1 cellular context compared by ENCODE assay signal in the genomic region with DNA sequence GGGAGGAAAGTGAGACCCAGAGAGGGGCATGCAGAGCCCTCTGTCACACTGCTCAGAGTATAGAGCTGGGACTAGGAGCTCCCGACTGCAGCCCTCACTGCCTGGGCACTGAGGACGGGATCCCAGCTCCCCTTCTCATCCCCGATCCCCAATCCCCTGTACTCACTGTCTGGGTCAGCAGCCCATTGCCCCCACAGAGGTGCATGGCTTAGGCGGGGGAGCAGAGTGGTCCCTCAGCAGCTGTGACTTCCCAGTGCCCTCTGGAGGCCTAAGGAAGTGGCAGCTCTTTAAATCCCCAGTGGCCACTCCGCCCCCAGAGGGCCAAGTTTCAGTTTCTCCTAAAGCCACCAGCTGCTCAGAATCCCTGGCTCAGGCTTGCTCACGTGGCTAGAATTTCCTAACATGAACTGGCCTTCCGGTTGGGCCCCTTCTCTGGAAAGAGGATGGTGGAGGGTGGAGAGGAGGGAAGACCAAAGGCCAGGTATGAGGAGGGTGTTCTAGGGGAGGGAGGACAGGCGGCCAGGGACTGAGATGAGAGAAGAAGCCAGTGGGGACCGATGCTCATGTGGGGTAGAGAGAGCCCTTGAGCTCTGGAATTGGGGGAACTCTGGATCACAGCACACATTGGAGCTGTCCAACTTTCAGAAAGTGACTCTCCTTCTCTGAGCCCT.
TF ChIP-seq lines count a peak whose summit lies in the region.

A gene with protein sequence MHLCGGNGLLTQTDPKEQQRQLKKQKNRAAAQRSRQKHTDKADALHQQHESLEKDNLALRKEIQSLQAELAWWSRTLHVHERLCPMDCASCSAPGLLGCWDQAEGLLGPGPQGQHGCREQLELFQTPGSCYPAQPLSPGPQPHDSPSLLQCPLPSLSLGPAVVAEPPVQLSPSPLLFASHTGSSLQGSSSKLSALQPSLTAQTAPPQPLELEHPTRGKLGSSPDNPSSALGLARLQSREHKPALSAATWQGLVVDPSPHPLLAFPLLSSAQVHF (minus strand): TSS at position 262 of the 671 bp plus-strand sequence. CDS start 57 bp downstream, at position 205.

TF ChIP-seq in K562, 482 proteins besides CTCF, POLR2A, EP300 and RAD21 (continued from another document and continues in another):
- TF ChIP-seq, protein P1, sequence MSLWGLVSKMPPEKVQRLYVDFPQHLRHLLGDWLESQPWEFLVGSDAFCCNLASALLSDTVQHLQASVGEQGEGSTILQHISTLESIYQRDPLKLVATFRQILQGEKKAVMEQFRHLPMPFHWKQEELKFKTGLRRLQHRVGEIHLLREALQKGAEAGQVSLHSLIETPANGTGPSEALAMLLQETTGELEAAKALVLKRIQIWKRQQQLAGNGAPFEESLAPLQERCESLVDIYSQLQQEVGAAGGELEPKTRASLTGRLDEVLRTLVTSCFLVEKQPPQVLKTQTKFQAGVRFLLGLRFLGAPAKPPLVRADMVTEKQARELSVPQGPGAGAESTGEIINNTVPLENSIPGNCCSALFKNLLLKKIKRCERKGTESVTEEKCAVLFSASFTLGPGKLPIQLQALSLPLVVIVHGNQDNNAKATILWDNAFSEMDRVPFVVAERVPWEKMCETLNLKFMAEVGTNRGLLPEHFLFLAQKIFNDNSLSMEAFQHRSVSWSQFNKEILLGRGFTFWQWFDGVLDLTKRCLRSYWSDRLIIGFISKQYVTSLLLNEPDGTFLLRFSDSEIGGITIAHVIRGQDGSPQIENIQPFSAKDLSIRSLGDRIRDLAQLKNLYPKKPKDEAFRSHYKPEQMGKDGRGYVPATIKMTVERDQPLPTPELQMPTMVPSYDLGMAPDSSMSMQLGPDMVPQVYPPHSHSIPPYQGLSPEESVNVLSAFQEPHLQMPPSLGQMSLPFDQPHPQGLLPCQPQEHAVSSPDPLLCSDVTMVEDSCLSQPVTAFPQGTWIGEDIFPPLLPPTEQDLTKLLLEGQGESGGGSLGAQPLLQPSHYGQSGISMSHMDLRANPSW (CRISPR knock-in tag; IDR thresholded peaks at IDR 0.05), result no peak
- no peak for TF ChIP-seq ZNF551 (CRISPR knock-in tag; IDR thresholded peaks at IDR 0.05)
- no peak for TF ChIP-seq FOXM1 (IDR thresholded peaks at IDR 0.05; ENCODE audit: low read depth)
- no peak for TF ChIP-seq FOXM1 (CRISPR knock-in tag; IDR thresholded peaks at IDR 0.05; ENCODE audit: low read depth)
- TF ChIP-seq CHCHD3 (CRISPR knock-in tag; IDR thresholded peaks at IDR 0.05), result no peak
- TF ChIP-seq DDX20 (tag; IDR thresholded peaks at IDR 0.05; ENCODE audit: low read depth), result no peak
- TF ChIP-seq FOXA1 (IDR thresholded peaks at IDR 0.05; ENCODE audit: borderline replicate concordance), result no peak
- TF ChIP-seq ZNF23 (CRISPR knock-in tag; IDR thresholded peaks at IDR 0.05), result no peak
- TF ChIP-seq, protein P2, sequence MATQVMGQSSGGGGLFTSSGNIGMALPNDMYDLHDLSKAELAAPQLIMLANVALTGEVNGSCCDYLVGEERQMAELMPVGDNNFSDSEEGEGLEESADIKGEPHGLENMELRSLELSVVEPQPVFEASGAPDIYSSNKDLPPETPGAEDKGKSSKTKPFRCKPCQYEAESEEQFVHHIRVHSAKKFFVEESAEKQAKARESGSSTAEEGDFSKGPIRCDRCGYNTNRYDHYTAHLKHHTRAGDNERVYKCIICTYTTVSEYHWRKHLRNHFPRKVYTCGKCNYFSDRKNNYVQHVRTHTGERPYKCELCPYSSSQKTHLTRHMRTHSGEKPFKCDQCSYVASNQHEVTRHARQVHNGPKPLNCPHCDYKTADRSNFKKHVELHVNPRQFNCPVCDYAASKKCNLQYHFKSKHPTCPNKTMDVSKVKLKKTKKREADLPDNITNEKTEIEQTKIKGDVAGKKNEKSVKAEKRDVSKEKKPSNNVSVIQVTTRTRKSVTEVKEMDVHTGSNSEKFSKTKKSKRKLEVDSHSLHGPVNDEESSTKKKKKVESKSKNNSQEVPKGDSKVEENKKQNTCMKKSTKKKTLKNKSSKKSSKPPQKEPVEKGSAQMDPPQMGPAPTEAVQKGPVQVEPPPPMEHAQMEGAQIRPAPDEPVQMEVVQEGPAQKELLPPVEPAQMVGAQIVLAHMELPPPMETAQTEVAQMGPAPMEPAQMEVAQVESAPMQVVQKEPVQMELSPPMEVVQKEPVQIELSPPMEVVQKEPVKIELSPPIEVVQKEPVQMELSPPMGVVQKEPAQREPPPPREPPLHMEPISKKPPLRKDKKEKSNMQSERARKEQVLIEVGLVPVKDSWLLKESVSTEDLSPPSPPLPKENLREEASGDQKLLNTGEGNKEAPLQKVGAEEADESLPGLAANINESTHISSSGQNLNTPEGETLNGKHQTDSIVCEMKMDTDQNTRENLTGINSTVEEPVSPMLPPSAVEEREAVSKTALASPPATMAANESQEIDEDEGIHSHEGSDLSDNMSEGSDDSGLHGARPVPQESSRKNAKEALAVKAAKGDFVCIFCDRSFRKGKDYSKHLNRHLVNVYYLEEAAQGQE (CRISPR knock-in tag; IDR thresholded peaks at IDR 0.05; ENCODE audit: low read depth), result no peak
- TF ChIP-seq, protein P3, sequence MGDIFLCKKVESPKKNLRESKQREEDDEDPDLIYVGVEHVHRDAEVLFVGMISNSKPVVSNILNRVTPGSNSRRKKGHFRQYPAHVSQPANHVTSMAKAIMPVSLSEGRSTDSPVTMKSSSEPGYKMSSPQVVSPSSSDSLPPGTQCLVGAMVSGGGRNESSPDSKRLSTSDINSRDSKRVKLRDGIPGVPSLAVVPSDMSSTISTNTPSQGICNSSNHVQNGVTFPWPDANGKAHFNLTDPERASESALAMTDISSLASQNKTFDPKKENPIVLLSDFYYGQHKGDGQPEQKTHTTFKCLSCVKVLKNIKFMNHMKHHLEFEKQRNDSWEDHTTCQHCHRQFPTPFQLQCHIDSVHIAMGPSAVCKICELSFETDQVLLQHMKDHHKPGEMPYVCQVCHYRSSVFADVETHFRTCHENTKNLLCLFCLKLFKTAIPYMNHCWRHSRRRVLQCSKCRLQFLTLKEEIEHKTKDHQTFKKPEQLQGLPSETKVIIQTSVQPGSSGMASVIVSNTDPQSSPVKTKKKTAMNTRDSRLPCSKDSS (IDR thresholded peaks at IDR 0.05; ENCODE audit: low read depth, partially characterized antibody), result no peak
- no peak for TF ChIP-seq ZC3H8 (IDR thresholded peaks at IDR 0.05)
- TF ChIP-seq TRIM24 (IDR thresholded peaks at IDR 0.05), result no peak
- no peak for TF ChIP-seq ARHGAP35 (IDR thresholded peaks at IDR 0.05; ENCODE audit: partially characterized antibody)
- TF ChIP-seq, protein P4, sequence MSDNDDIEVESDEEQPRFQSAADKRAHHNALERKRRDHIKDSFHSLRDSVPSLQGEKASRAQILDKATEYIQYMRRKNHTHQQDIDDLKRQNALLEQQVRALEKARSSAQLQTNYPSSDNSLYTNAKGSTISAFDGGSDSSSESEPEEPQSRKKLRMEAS (CRISPR knock-in tag; IDR thresholded peaks at IDR 0.05), result peak; percentile 67; the same call in 1 of the 2 replicates
- no peak for TF ChIP-seq PTBP1 (IDR thresholded peaks at IDR 0.05; ENCODE audit: low read depth, low read length)
- no peak for TF ChIP-seq RBM39 (optimal IDR thresholded peaks at IDR 0.05; ENCODE audit: low read depth, low read length)
- TF ChIP-seq GABPA (tag; conservative IDR thresholded peaks at IDR 0.05; ENCODE audit: low read depth), result peak; percentile 77
- TF ChIP-seq ZNF143 (CRISPR knock-in tag; IDR thresholded peaks at IDR 0.05), result no peak
- TF ChIP-seq TAF1 (IDR thresholded peaks at IDR 0.05; ENCODE audit: control insufficient read depth, extremely low read depth, insufficient read depth, low read length, severe bottlenecking), result peak; percentile 52
- TF ChIP-seq NFXL1 (CRISPR knock-in tag; IDR thresholded peaks at IDR 0.05), result no peak
- peak; percentile 37 for TF ChIP-seq PHF20 (IDR thresholded peaks at IDR 0.05; ENCODE audit: partially characterized antibody)
- no peak for TF ChIP-seq KLF6 (CRISPR knock-in tag; IDR thresholded peaks at IDR 0.05; ENCODE audit: borderline replicate concordance)
- TF ChIP-seq ZNF76 (CRISPR knock-in tag; IDR thresholded peaks at IDR 0.05; ENCODE audit: borderline replicate concordance), result no peak
- no peak for TF ChIP-seq ZNF24 (IDR thresholded peaks at IDR 0.05)
- TF ChIP-seq, protein P5, sequence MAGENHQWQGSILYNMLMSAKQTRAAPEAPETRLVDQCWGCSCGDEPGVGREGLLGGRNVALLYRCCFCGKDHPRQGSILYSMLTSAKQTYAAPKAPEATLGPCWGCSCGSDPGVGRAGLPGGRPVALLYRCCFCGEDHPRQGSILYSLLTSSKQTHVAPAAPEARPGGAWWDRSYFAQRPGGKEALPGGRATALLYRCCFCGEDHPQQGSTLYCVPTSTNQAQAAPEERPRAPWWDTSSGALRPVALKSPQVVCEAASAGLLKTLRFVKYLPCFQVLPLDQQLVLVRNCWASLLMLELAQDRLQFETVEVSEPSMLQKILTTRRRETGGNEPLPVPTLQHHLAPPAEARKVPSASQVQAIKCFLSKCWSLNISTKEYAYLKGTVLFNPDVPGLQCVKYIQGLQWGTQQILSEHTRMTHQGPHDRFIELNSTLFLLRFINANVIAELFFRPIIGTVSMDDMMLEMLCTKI (IDR thresholded peaks at IDR 0.05; ENCODE audit: partially characterized antibody), result no peak
- TF ChIP-seq, protein P6, sequence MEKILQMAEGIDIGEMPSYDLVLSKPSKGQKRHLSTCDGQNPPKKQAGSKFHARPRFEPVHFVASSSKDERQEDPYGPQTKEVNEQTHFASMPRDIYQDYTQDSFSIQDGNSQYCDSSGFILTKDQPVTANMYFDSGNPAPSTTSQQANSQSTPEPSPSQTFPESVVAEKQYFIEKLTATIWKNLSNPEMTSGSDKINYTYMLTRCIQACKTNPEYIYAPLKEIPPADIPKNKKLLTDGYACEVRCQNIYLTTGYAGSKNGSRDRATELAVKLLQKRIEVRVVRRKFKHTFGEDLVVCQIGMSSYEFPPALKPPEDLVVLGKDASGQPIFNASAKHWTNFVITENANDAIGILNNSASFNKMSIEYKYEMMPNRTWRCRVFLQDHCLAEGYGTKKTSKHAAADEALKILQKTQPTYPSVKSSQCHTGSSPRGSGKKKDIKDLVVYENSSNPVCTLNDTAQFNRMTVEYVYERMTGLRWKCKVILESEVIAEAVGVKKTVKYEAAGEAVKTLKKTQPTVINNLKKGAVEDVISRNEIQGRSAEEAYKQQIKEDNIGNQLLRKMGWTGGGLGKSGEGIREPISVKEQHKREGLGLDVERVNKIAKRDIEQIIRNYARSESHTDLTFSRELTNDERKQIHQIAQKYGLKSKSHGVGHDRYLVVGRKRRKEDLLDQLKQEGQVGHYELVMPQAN (IDR thresholded peaks at IDR 0.05; ENCODE audit: borderline replicate concordance), result peak; percentile 92
- TF ChIP-seq, protein P7, sequence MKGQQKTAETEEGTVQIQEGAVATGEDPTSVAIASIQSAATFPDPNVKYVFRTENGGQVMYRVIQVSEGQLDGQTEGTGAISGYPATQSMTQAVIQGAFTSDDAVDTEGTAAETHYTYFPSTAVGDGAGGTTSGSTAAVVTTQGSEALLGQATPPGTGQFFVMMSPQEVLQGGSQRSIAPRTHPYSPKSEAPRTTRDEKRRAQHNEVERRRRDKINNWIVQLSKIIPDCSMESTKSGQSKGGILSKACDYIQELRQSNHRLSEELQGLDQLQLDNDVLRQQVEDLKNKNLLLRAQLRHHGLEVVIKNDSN (CRISPR knock-in tag; IDR thresholded peaks at IDR 0.05), result peak; percentile 87
- TF ChIP-seq CHD2 (IDR thresholded peaks at IDR 0.05; ENCODE audit: low read depth, low read length), result no peak
- no peak for TF ChIP-seq E2F3 (CRISPR knock-in tag; IDR thresholded peaks at IDR 0.05)
- TF ChIP-seq PRMT5 (CRISPR knock-in tag; IDR thresholded peaks at IDR 0.05), result no peak
- TF ChIP-seq ZNF224 (CRISPR knock-in tag; IDR thresholded peaks at IDR 0.05), result no peak
- TF ChIP-seq SP1 (CRISPR knock-in tag; IDR thresholded peaks at IDR 0.05), result no peak
- TF ChIP-seq KAT8 (IDR thresholded peaks at IDR 0.05; ENCODE audit: low read depth), result no peak
- TF ChIP-seq, protein P8, sequence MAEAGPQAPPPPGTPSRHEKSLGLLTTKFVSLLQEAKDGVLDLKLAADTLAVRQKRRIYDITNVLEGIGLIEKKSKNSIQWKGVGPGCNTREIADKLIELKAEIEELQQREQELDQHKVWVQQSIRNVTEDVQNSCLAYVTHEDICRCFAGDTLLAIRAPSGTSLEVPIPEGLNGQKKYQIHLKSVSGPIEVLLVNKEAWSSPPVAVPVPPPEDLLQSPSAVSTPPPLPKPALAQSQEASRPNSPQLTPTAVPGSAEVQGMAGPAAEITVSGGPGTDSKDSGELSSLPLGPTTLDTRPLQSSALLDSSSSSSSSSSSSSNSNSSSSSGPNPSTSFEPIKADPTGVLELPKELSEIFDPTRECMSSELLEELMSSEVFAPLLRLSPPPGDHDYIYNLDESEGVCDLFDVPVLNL (CRISPR knock-in tag; IDR thresholded peaks at IDR 0.05; ENCODE audit: low read depth), result 0 out of 2 replicates have a peak, but pooled peaks have one; percentile 24
- TF ChIP-seq TGIF2 (CRISPR knock-in tag; IDR thresholded peaks at IDR 0.05), result no peak
- no peak; a peak in 1 of 4 replicates for TF ChIP-seq FOXK2 (conservative IDR thresholded peaks at IDR 0.05 in 1 of 2, IDR thresholded peaks at IDR 0.05 in 1 of 2; ENCODE audit: low read depth in 2 of 2)
- TF ChIP-seq, protein P9, sequence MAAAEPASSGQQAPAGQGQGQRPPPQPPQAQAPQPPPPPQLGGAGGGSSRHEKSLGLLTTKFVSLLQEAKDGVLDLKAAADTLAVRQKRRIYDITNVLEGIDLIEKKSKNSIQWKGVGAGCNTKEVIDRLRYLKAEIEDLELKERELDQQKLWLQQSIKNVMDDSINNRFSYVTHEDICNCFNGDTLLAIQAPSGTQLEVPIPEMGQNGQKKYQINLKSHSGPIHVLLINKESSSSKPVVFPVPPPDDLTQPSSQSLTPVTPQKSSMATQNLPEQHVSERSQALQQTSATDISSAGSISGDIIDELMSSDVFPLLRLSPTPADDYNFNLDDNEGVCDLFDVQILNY (CRISPR knock-in tag; IDR thresholded peaks at IDR 0.05), result no peak
- TF ChIP-seq, protein P10, sequence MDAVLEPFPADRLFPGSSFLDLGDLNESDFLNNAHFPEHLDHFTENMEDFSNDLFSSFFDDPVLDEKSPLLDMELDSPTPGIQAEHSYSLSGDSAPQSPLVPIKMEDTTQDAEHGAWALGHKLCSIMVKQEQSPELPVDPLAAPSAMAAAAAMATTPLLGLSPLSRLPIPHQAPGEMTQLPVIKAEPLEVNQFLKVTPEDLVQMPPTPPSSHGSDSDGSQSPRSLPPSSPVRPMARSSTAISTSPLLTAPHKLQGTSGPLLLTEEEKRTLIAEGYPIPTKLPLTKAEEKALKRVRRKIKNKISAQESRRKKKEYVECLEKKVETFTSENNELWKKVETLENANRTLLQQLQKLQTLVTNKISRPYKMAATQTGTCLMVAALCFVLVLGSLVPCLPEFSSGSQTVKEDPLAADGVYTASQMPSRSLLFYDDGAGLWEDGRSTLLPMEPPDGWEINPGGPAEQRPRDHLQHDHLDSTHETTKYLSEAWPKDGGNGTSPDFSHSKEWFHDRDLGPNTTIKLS (IDR thresholded peaks at IDR 0.05; ENCODE audit: borderline replicate concordance, low read depth), result peak; percentile 63; the same call in 1 of the 2 replicates
- TF ChIP-seq STAT5A (IDR thresholded peaks at IDR 0.05; ENCODE audit: borderline replicate concordance, low read length), result no peak
- TF ChIP-seq ZNF77 (CRISPR knock-in tag; IDR thresholded peaks at IDR 0.05), result no peak
- TF ChIP-seq ZNF584 (CRISPR knock-in tag; IDR thresholded peaks at IDR 0.05; ENCODE audit: low read depth), result no peak
- TF ChIP-seq SPI1 (IDR thresholded peaks at IDR 0.05; ENCODE audit: borderline replicate concordance, low read depth, low read length), result peak; percentile 46; the same call in 1 of the 2 replicates
- TF ChIP-seq CBFA2T3 (IDR thresholded peaks at IDR 0.05), result no peak
- TF ChIP-seq NCOA1 (IDR thresholded peaks at IDR 0.05; ENCODE audit: low read depth), result no peak
- TF ChIP-seq ZNF239 (CRISPR knock-in tag; IDR thresholded peaks at IDR 0.05), result peak; percentile 27; the same call in 1 of the 2 replicates
- TF ChIP-seq CHD1 (IDR thresholded peaks at IDR 0.05; ENCODE audit: low read length), result no peak
- TF ChIP-seq BDP1 (IDR thresholded peaks at IDR 0.05; ENCODE audit: insufficient read depth, insufficient read length), result no peak
- TF ChIP-seq ZNF507 (tag; conservative IDR thresholded peaks at IDR 0.05), result no peak
- no peak for TF ChIP-seq ELF4 (CRISPR knock-in tag; IDR thresholded peaks at IDR 0.05)
- no peak for TF ChIP-seq PYGO2 (tag; IDR thresholded peaks at IDR 0.05)
